Comparison of ENCODE assay signal across 2 cellular contexts in genomic region chr9:134179918-134180785, GRCh38.
TF ChIP-seq lines count a peak whose summit lies in the region.

No MANE protein-coding gene starts in this region.

TF ChIP-seq in SK-N-SH, 30 proteins besides CTCF, POLR2A, EP300 and RAD21 (continued from another document):
- TF ChIP-seq, protein P1, sequence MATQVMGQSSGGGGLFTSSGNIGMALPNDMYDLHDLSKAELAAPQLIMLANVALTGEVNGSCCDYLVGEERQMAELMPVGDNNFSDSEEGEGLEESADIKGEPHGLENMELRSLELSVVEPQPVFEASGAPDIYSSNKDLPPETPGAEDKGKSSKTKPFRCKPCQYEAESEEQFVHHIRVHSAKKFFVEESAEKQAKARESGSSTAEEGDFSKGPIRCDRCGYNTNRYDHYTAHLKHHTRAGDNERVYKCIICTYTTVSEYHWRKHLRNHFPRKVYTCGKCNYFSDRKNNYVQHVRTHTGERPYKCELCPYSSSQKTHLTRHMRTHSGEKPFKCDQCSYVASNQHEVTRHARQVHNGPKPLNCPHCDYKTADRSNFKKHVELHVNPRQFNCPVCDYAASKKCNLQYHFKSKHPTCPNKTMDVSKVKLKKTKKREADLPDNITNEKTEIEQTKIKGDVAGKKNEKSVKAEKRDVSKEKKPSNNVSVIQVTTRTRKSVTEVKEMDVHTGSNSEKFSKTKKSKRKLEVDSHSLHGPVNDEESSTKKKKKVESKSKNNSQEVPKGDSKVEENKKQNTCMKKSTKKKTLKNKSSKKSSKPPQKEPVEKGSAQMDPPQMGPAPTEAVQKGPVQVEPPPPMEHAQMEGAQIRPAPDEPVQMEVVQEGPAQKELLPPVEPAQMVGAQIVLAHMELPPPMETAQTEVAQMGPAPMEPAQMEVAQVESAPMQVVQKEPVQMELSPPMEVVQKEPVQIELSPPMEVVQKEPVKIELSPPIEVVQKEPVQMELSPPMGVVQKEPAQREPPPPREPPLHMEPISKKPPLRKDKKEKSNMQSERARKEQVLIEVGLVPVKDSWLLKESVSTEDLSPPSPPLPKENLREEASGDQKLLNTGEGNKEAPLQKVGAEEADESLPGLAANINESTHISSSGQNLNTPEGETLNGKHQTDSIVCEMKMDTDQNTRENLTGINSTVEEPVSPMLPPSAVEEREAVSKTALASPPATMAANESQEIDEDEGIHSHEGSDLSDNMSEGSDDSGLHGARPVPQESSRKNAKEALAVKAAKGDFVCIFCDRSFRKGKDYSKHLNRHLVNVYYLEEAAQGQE (IDR thresholded peaks at IDR 0.05; ENCODE audit: low read depth, low read length), result no peak
- TF ChIP-seq MAX (IDR thresholded peaks at IDR 0.05; ENCODE audit: low read depth) (no peak), RCOR1 (IDR thresholded peaks at IDR 0.05; ENCODE audit: low read length) (no peak), MEF2A (IDR thresholded peaks at IDR 0.05; ENCODE audit: borderline replicate concordance, low read depth) (no peak), USF2 (IDR thresholded peaks at IDR 0.05; ENCODE audit: borderline replicate concordance, low read depth, low read length) (no peak), POLR2AphosphoS5 (IDR thresholded peaks at IDR 0.05; ENCODE audit: low read depth, low read length) (no peak), NRF1 (IDR thresholded peaks at IDR 0.05; ENCODE audit: low read depth, low read length) (no peak), SIN3A (IDR thresholded peaks at IDR 0.05; ENCODE audit: borderline replicate concordance, low read depth, low read length) (no peak), TEAD4 (IDR thresholded peaks at IDR 0.05; ENCODE audit: borderline replicate concordance, insufficient read depth) (no peak), RFX5 (IDR thresholded peaks at IDR 0.05; ENCODE audit: low read length) (no peak), ZBTB33 (IDR thresholded peaks at IDR 0.05; ENCODE audit: borderline replicate concordance, low read depth) (no peak), YY1 (IDR thresholded peaks at IDR 0.05; ENCODE audit: low read depth) (no peak)
- TF ChIP-seq, protein P2, sequence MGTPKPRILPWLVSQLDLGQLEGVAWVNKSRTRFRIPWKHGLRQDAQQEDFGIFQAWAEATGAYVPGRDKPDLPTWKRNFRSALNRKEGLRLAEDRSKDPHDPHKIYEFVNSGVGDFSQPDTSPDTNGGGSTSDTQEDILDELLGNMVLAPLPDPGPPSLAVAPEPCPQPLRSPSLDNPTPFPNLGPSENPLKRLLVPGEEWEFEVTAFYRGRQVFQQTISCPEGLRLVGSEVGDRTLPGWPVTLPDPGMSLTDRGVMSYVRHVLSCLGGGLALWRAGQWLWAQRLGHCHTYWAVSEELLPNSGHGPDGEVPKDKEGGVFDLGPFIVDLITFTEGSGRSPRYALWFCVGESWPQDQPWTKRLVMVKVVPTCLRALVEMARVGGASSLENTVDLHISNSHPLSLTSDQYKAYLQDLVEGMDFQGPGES (IDR thresholded peaks at IDR 0.05; ENCODE audit: low read depth, low read length), result no peak
- TF ChIP-seq, protein P3, sequence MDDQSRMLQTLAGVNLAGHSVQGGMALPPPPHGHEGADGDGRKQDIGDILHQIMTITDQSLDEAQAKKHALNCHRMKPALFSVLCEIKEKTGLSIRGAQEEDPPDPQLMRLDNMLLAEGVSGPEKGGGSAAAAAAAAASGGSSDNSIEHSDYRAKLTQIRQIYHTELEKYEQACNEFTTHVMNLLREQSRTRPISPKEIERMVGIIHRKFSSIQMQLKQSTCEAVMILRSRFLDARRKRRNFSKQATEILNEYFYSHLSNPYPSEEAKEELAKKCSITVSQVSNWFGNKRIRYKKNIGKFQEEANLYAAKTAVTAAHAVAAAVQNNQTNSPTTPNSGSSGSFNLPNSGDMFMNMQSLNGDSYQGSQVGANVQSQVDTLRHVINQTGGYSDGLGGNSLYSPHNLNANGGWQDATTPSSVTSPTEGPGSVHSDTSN (IDR thresholded peaks at IDR 0.05), result no peak

TF ChIP-seq in SK-N-SH treated with all-trans-retinoic acid at 6 μM for 48 hours, 23 proteins besides CTCF, POLR2A, EP300 and RAD21:
- TF ChIP-seq TSHZ2 (CRISPR knock-in tag; IDR thresholded peaks at IDR 0.05) (no peak), ZNF70 (CRISPR knock-in tag; IDR thresholded peaks at IDR 0.05) (no peak), CREB5 (CRISPR knock-in tag; IDR thresholded peaks at IDR 0.05; ENCODE audit: low read depth) (no peak), GLIS3 (CRISPR knock-in tag; IDR thresholded peaks at IDR 0.05) (no peak), OSR1 (CRISPR knock-in tag; IDR thresholded peaks at IDR 0.05) (no peak), CSDC2 (CRISPR knock-in tag; IDR thresholded peaks at IDR 0.05) (no peak), BACH2 (CRISPR knock-in tag; IDR thresholded peaks at IDR 0.05; ENCODE audit: borderline replicate concordance) (no peak), ISL1 (CRISPR knock-in tag; IDR thresholded peaks at IDR 0.05) (no peak), PATZ1 (CRISPR knock-in tag; IDR thresholded peaks at IDR 0.05; ENCODE audit: borderline replicate concordance) (no peak), ARNTL (CRISPR knock-in tag; IDR thresholded peaks at IDR 0.05; ENCODE audit: borderline replicate concordance, low read depth) (no peak), ESRRG (CRISPR knock-in tag; IDR thresholded peaks at IDR 0.05) (no peak), POU6F1 (CRISPR knock-in tag; IDR thresholded peaks at IDR 0.05; ENCODE audit: borderline replicate concordance, low read depth) (no peak)
- TF ChIP-seq, protein P4, sequence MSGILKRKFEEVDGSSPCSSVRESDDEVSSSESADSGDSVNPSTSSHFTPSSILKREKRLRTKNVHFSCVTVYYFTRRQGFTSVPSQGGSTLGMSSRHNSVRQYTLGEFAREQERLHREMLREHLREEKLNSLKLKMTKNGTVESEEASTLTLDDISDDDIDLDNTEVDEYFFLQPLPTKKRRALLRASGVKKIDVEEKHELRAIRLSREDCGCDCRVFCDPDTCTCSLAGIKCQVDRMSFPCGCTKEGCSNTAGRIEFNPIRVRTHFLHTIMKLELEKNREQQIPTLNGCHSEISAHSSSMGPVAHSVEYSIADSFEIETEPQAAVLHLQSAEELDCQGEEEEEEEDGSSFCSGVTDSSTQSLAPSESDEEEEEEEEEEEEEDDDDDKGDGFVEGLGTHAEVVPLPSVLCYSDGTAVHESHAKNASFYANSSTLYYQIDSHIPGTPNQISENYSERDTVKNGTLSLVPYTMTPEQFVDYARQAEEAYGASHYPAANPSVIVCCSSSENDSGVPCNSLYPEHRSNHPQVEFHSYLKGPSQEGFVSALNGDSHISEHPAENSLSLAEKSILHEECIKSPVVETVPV (CRISPR knock-in tag; IDR thresholded peaks at IDR 0.05), result no peak
TF ChIP-seq in SK-N-SH treated with all-trans-retinoic acid at 6 μM for 48 hours: peak in this region for 0.
